Comparison of ENCODE assay signal across 22 cellular contexts in genomic region chr9:113495555-113495954, GRCh38.
"Had no signal": no experiment of that assay in that cellular context is flagged by ENCODE, and none has a peak within 500 bp of the region (broad histone marks: within the 10 kb centered on the region; RNA-seq: fewer than 3 reads in every experiment).

No MANE protein-coding gene starts in this region.

- H3K4me3 ChIP-seq: MG63, SJSA1, SK-N-MC had no signal

- H3K4me1 ChIP-seq: SJSA1 had no signal

- H3K27ac ChIP-seq: SJSA1, SK-N-MC had no signal

- H3K9me3 ChIP-seq: MG63, SJSA1 had no signal

- H3K36me3 ChIP-seq: MG63, SJSA1 had no signal

- DNase-seq: KBM-7, MG63, NCI-H1092, NCI-H1105 treated with DMSO at 0.1 percent for 48 hours, NCI-H1417 treated with DMSO at 0.1 percent for 48 hours, NCI-H146, NCI-H187, NCI-H2029, NCI-H2081 treated with DMSO at 0.1 percent for 48 hours, NCI-H2171, NCI-H226, NCI-H446, NCI-H510A, NCI-H524 treated with DMSO at 0.1 percent for 48 hours, NCI-H69, NCI-H774, Right ventricle myocardium superior, RPMI8226, SIG-M5 had no signal

- H3K27me3 ChIP-seq: MG63, SJSA1 had no signal

- FAIRE-seq: RCC 7860 had no signal
